22 cellular contexts compared by ENCODE assay signal in genomic region chr3:188742755-188743549, GRCh38.
"Had no signal": no experiment of that assay in that cellular context is flagged by ENCODE, and none has a peak within 500 bp of the region (broad histone marks: within the 10 kb centered on the region; RNA-seq: fewer than 3 reads in every experiment).

No MANE protein-coding gene starts in this region.

- DNase-seq: activated CD4-positive, alpha-beta T cell treated with anti-CD3 and anti-CD28 coated beads for 36 hours; activated CD4-positive, CD25-positive, alpha-beta regulatory T cell; activated CD8-positive, alpha-beta memory T cell treated with anti-CD3 and anti-CD28 coated beads, Interleukin-2, amount 10 ng/mL, durations not matched to agents 7 days and 5 days; activated CD8-positive, alpha-beta T cell treated with anti-CD3 and anti-CD28 coated beads, Interleukin-2, amount 10 ng/mL, durations not matched to agents 7 days and 5 days; activated naive CD4-positive, alpha-beta T cell treated with Interleukin-2 at 50 U/mL for 16 hours; activated T-cell treated with anti-CD3 and anti-CD28 coated beads, Interleukin-2, amount 50 U/mL, for 48 hours; anterior cingulate cortex; dermis blood vessel endothelial cell; effector CD4-positive, alpha-beta T cell; foreskin keratinocyte; left ventricle myocardium superior; natural killer cell; small intestine; stimulated activated CD4-positive, alpha-beta T cell treated with anti-CD3 and anti-CD28 coated beads, Interleukin-4, amount 100 ng/mL, for 24 hours; trophoblast cell had no signal

- H3K36me3 Mint-ChIP-seq: activated CD8-positive, alpha-beta memory T cell treated with anti-CD3 and anti-CD28 coated beads, Interleukin-2, amount 10 ng/mL, durations not matched to agents 7 days and 5 days; activated naive CD8-positive, alpha-beta T cell; mesothelial cell of epicardium; natural killer cell; stimulated activated effector memory CD8-positive, alpha-beta T cell treated with anti-CD3 and anti-CD28 coated beads, Interleukin-12 subunit alpha, Interleukin-12 subunit beta, amount 100 ng/mL, for 72 hours had no signal

- H3K4me3 ChIP-seq: esophagus muscularis mucosa, thoracic aorta had no signal

- H3K27ac Mint-ChIP-seq: activated CD4-positive, alpha-beta T cell treated with anti-CD3 and anti-CD28 coated beads for 36 hours; activated CD8-positive, alpha-beta memory T cell treated with anti-CD3 and anti-CD28 coated beads, Interleukin-2, amount 10 ng/mL, durations not matched to agents 7 days and 5 days; activated CD8-positive, alpha-beta T cell treated with anti-CD3 and anti-CD28 coated beads, Interleukin-2, amount 10 ng/mL, durations not matched to agents 7 days and 5 days; activated naive CD8-positive, alpha-beta T cell; mesothelial cell of epicardium; natural killer cell; stimulated activated effector memory CD8-positive, alpha-beta T cell treated with anti-CD3 and anti-CD28 coated beads, Interleukin-12 subunit alpha, Interleukin-12 subunit beta, amount 100 ng/mL, for 72 hours; stimulated activated naive CD8-positive, alpha-beta T cell treated with anti-CD3 and anti-CD28 coated beads, Interleukin-15, Interleukin-2, amounts not matched to agents 100 ng/mL and 50 ng/mL, for 24 hours had no signal

- H3K27ac ChIP-seq: esophagus muscularis mucosa, foreskin keratinocyte, thoracic aorta had no signal

- ATAC-seq: activated CD4-positive, alpha-beta T cell treated with anti-CD3 and anti-CD28 coated beads for 36 hours; activated CD8-positive, alpha-beta memory T cell treated with anti-CD3 and anti-CD28 coated beads, Interleukin-2, amount 10 ng/mL, durations not matched to agents 7 days and 5 days; activated CD8-positive, alpha-beta T cell treated with anti-CD3 and anti-CD28 coated beads, Interleukin-2, amount 10 ng/mL, durations not matched to agents 7 days and 5 days; foreskin keratinocyte; left ventricle myocardium superior; natural killer cell; sciatic nerve; stimulated activated effector memory CD8-positive, alpha-beta T cell treated with anti-CD3 and anti-CD28 coated beads, Interleukin-12 subunit alpha, Interleukin-12 subunit beta, amount 100 ng/mL, for 72 hours had no signal

- H3K9me3 ChIP-seq: esophagus muscularis mucosa, thoracic aorta had no signal

- H3K4me1 ChIP-seq: foreskin keratinocyte had no signal

- H3K4me1 Mint-ChIP-seq: activated CD4-positive, alpha-beta T cell treated with anti-CD3 and anti-CD28 coated beads for 36 hours; activated CD8-positive, alpha-beta memory T cell treated with anti-CD3 and anti-CD28 coated beads, Interleukin-2, amount 10 ng/mL, durations not matched to agents 7 days and 5 days; stimulated activated effector memory CD8-positive, alpha-beta T cell treated with anti-CD3 and anti-CD28 coated beads, Interleukin-12 subunit alpha, Interleukin-12 subunit beta, amount 100 ng/mL, for 72 hours had no signal

- H3K9me3 Mint-ChIP-seq: mesothelial cell of epicardium; natural killer cell; stimulated activated effector memory CD8-positive, alpha-beta T cell treated with anti-CD3 and anti-CD28 coated beads, Interleukin-12 subunit alpha, Interleukin-12 subunit beta, amount 100 ng/mL, for 72 hours; stimulated activated naive CD8-positive, alpha-beta T cell treated with anti-CD3 and anti-CD28 coated beads, Interleukin-15, Interleukin-2, amounts not matched to agents 100 ng/mL and 50 ng/mL, for 24 hours had no signal

- H3K27me3 ChIP-seq: esophagus muscularis mucosa, foreskin keratinocyte had no signal

- H3K36me3 ChIP-seq: thoracic aorta had no signal

- H3K27me3 Mint-ChIP-seq: activated CD4-positive, alpha-beta T cell treated with anti-CD3 and anti-CD28 coated beads for 36 hours; activated naive CD8-positive, alpha-beta T cell; stimulated activated naive CD8-positive, alpha-beta T cell treated with anti-CD3 and anti-CD28 coated beads, Interleukin-15, Interleukin-2, amounts not matched to agents 100 ng/mL and 50 ng/mL, for 24 hours had no signal

- H3K4me3 Mint-ChIP-seq: activated CD4-positive, alpha-beta T cell treated with anti-CD3 and anti-CD28 coated beads for 36 hours; activated CD8-positive, alpha-beta memory T cell treated with anti-CD3 and anti-CD28 coated beads, Interleukin-2, amount 10 ng/mL, durations not matched to agents 7 days and 5 days; activated CD8-positive, alpha-beta T cell treated with anti-CD3 and anti-CD28 coated beads, Interleukin-2, amount 10 ng/mL, durations not matched to agents 7 days and 5 days; activated naive CD8-positive, alpha-beta T cell; mesothelial cell of epicardium; natural killer cell; stimulated activated effector memory CD8-positive, alpha-beta T cell treated with anti-CD3 and anti-CD28 coated beads, Interleukin-12 subunit alpha, Interleukin-12 subunit beta, amount 100 ng/mL, for 72 hours; stimulated activated naive CD8-positive, alpha-beta T cell treated with anti-CD3 and anti-CD28 coated beads, Interleukin-15, Interleukin-2, amounts not matched to agents 100 ng/mL and 50 ng/mL, for 24 hours had no signal
